8 cellular contexts compared by ENCODE assay signal in genomic region chr16:70287304-70287971, GRCh38. TPM values are rescaled to one million over a fixed set of nuclear protein-coding genes. Genes with fewer than 3 reads are reported as not detected.
DNase-seq lines count a peak whose midpoint lies in the region; ATAC-seq, FAIRE-seq and TF ChIP-seq lines count a peak whose summit lies in the region.
"Not testable (repeated sequence)": the region's sequence is repeated elsewhere in the genome, so short reads cannot be mapped to it uniquely, and the experiment has no call there.

No MANE protein-coding gene starts in this region.

- peaks cover 34 to 44% (median 41%) of the 10 kb centered on the region in 3 experiments for H3K36me3 Mint-ChIP-seq in H9 (ENCODE audit: insufficient read depth in 1 of 3, low read depth in 3 of 3)
- peaks cover 35% of the 10 kb centered on the region for H3K36me3 Mint-ChIP-seq in activated B cell treated with CpG ODN at 0.5 μM for 24 hours (ENCODE audit: low read depth)
- not testable (repeated sequence) for H3K36me3 Mint-ChIP-seq in astrocyte (ENCODE audit: low read depth, unreplicated experiment)

- WGBS in H9 (ENCODE audit: extremely low coverage, insufficient read length, low lambda C conversion rate) = no CpG with 5 or more reads among the region's 17 CpGs
- WGBS in esophagus muscularis mucosa = 90% methylated on average over 17 of the region's 17 CpGs
- 97% methylated on average over 17 of the region's 17 CpGs for WGBS in mesenchymal stem cell

- H3K79me2 ChIP-seq in H9 (ENCODE audit: insufficient read depth, low read length) = peaks cover 23% of the 10 kb centered on the region; the same call in 1 of the 2 replicates
- H3K79me2 ChIP-seq in astrocyte (ENCODE audit: insufficient read depth, low read length) = peaks cover 61% of the 10 kb centered on the region

- H3K23ac ChIP-seq in H9 (ENCODE audit: insufficient read length, low read depth, low read length); mesenchymal stem cell (ENCODE audit: low read length in 2 of 2): not testable (repeated sequence)

- POLR2A ChIA-PET in BJ (lab: Charles Lee) = not testable (repeated sequence)
- POLR2A ChIA-PET in activated B cell treated with CpG ODN at 0.5 μM for 24 hours (lab: Charles Lee) = interaction anchor here (0.7 to 3.6 kb wide), 8 partner anchors 9 to 1440 kb away, joined by 3 to 74 read pairs (median 14); partner anchors contain the start of genes COG4, DDX19A, DDX19B and EXOSC6

- H3K9me3 Mint-ChIP-seq in H9; activated B cell treated with CpG ODN at 0.5 μM for 24 hours; astrocyte (ENCODE audit: unreplicated experiment): not testable (repeated sequence)

- not testable (repeated sequence) for H3K9me3 ChIP-seq in H9 (ENCODE audit: control insufficient read depth, low read depth, low read length); astrocyte (ENCODE audit: insufficient read depth, low read depth, low read length); esophagus muscularis mucosa; mesenchymal stem cell (ENCODE audit: control insufficient read depth, low read length)

- not testable (repeated sequence) for TF ChIP-seq CTCF in BJ (IDR thresholded peaks at IDR 0.05; ENCODE audit: insufficient read depth, low read depth, low read length); H9 (conservative IDR thresholded peaks at IDR 0.05); activated B cell treated with CpG ODN at 0.5 μM for 24 hours (IDR thresholded peaks at IDR 0.05); astrocyte (IDR thresholded peaks at IDR 0.05; ENCODE audit: insufficient read depth, low read depth, low read length); esophagus muscularis mucosa (IDR thresholded peaks at IDR 0.05)

- H3K27ac Mint-ChIP-seq in H9 (peak overlapping the region; percentile 32 to 95 (median 90); a peak in 3 of 7 replicates), activated B cell treated with CpG ODN at 0.5 μM for 24 hours (peak overlapping the region; percentile 96), astrocyte (ENCODE audit: unreplicated experiment) (peak overlapping the region; percentile 100)

- not testable (repeated sequence) for H2BK12ac ChIP-seq in H9 (ENCODE audit: insufficient read length, low read depth, low read length); mesenchymal stem cell (ENCODE audit: low read length in 2 of 2)

- H3K4me3 ChIP-seq in BJ (ENCODE audit: low read depth, low read length) (peak overlapping the region; percentile 81), esophagus muscularis mucosa (peak overlapping the region; percentile 79 to 95 (median 84)), mesenchymal stem cell (ENCODE audit: insufficient read depth in 1 of 2, low read depth in 1 of 2, low read length in 2 of 2) (peak overlapping the region in 1 of 2 experiments; percentile 94), skeletal muscle cell (ENCODE audit: low read depth, low read length) (peak overlapping the region; percentile 69)
- not testable (repeated sequence) for H3K4me3 ChIP-seq in astrocyte (ENCODE audit: insufficient read depth, low read depth, low read length)

- H4K8ac ChIP-seq in H9 (replicated peaks; ENCODE audit: insufficient read length, low read depth, low read length); mesenchymal stem cell (ENCODE audit: low read length): not testable (repeated sequence)

- H3K79me1 ChIP-seq in H9 (ENCODE audit: insufficient read depth, low read depth, low read length, poor library complexity, severe bottlenecking) (peaks cover 10% of the 10 kb centered on the region), mesenchymal stem cell (replicated peaks; ENCODE audit: low read length, poor library complexity, severe bottlenecking) (peaks cover 13% of the 10 kb centered on the region)

- not testable (repeated sequence) for H3K4me1 ChIP-seq in H9 (ENCODE audit: insufficient read depth, low read length); astrocyte (ENCODE audit: insufficient read depth, low read length); mesenchymal stem cell (ENCODE audit: control insufficient read depth, insufficient read depth, low read depth, low read length)
- peaks cover 13 to 34% (median 30%) of the 10 kb centered on the region in 4 donors for H3K4me1 ChIP-seq in esophagus muscularis mucosa

- H3K4me2 ChIP-seq in H9 (ENCODE audit: insufficient read depth, insufficient read length, low read length) (peak overlapping the region; percentile 74), astrocyte (ENCODE audit: low read length) (peak overlapping the region; percentile 82)
- not testable (repeated sequence) for H3K4me2 ChIP-seq in mesenchymal stem cell (ENCODE audit: low read length, poor library complexity, severe bottlenecking)

- H3T11ph ChIP-seq in H9 (ENCODE audit: low read length) = not testable (repeated sequence)

- not testable (repeated sequence) for H2BK15ac ChIP-seq in H9 (ENCODE audit: low read depth, low read length); mesenchymal stem cell (ENCODE audit: low read depth, poor library complexity, severe bottlenecking)

- peak overlapping the region; percentile 94 to 95 for H3K4me3 Mint-ChIP-seq in H9
- peak overlapping the region; percentile 98 for H3K4me3 Mint-ChIP-seq in activated B cell treated with CpG ODN at 0.5 μM for 24 hours
- peak overlapping the region; percentile 98 for H3K4me3 Mint-ChIP-seq in astrocyte (ENCODE audit: unreplicated experiment)

- not testable (repeated sequence) for H3K23me2 ChIP-seq in H9 (ENCODE audit: insufficient read length, low read depth, low read length, poor library complexity, severe bottlenecking)

- intact Hi-C loops in activated B cell treated with CpG ODN at 0.5 μM for 24 hours (cut with micrococcal nuclease) = loop anchor here (5.0 kb wide), 1 partner anchor 720 kb away; the partner anchor contains the start of gene NFAT5
- intact Hi-C loops in esophagus muscularis mucosa (cut with DNase I) = not testable (repeated sequence)

- peaks cover 11% of the 10 kb centered on the region for H3K36me3 ChIP-seq in BJ (ENCODE audit: control insufficient read depth, insufficient read depth, low read length)
- peaks cover 10% of the 10 kb centered on the region for H3K36me3 ChIP-seq in astrocyte (ENCODE audit: insufficient read depth, low read length)
- peaks cover 10 to 33% (median 27%) of the 10 kb centered on the region in 4 donors for H3K36me3 ChIP-seq in esophagus muscularis mucosa
- peaks cover 23 to 28% of the 10 kb centered on the region in 2 experiments for H3K36me3 ChIP-seq in mesenchymal stem cell (ENCODE audit: control insufficient read depth in 1 of 2, insufficient read depth in 2 of 2, low read depth in 1 of 2, low read length in 2 of 2)

- not testable (repeated sequence) for H3K18ac ChIP-seq in H9 (ENCODE audit: insufficient read length, low read depth, low read length); mesenchymal stem cell (ENCODE audit: low read depth in 1 of 2, low read length in 2 of 2)

- H2BK5ac ChIP-seq in H9 (ENCODE audit: insufficient read length, low read length); mesenchymal stem cell (ENCODE audit: low read depth, low read length, poor library complexity, severe bottlenecking): not testable (repeated sequence)

- not testable (repeated sequence) for H2BK120ac ChIP-seq in H9 (ENCODE audit: low read depth, low read length, poor library complexity, severe bottlenecking); mesenchymal stem cell (ENCODE audit: low read depth, low read length)

- not testable (repeated sequence) for H2BK20ac ChIP-seq in H9 (ENCODE audit: low read depth, low read length, poor library complexity, severe bottlenecking)

- TF ChIP-seq EP300 in esophagus muscularis mucosa (IDR thresholded peaks at IDR 0.05) = not testable (repeated sequence)

- FAIRE-seq in astrocyte (lab: Jason Lieb, UNC) = not testable (repeated sequence)

- not testable (repeated sequence) for H2AFZ ChIP-seq in H9 (ENCODE audit: low read length); astrocyte (ENCODE audit: low read depth, low read length); mesenchymal stem cell (ENCODE audit: low read depth, low read length)

- H4K5ac ChIP-seq in H9 (ENCODE audit: insufficient read length, low read depth, low read length) = not testable (repeated sequence)

- H3K27me3 ChIP-seq in BJ (ENCODE audit: control insufficient read depth, insufficient read depth, low read length); H9 (ENCODE audit: insufficient read depth, low read length); astrocyte (ENCODE audit: insufficient read depth, low read length); esophagus muscularis mucosa; mesenchymal stem cell (ENCODE audit: control insufficient read depth in 1 of 2, insufficient read depth in 1 of 2, low read length in 2 of 2): not testable (repeated sequence)

- not testable (repeated sequence) for H4K91ac ChIP-seq in H9 (ENCODE audit: insufficient read length, low read depth, low read length); mesenchymal stem cell (ENCODE audit: low read length)

- not testable (repeated sequence) for H2AK5ac ChIP-seq in H9 (ENCODE audit: insufficient read length, low read length); mesenchymal stem cell (ENCODE audit: low read length, severe bottlenecking)

- DNase-seq in BJ (ENCODE audit: low read depth); H9; activated B cell treated with CpG ODN at 0.5 μM for 24 hours; astrocyte (ENCODE audit: low read depth); esophagus muscularis mucosa (ENCODE audit: extremely low spot score); mesenchymal stem cell; skeletal muscle cell (ENCODE audit: low read depth): not testable (repeated sequence)
- peak; percentile 35 for DNase-seq in NOMO-1 treated with DMSO at 0.1 percent for 48 hours (lab: John Stamatoyannopoulos, UW; ENCODE audit: unreplicated experiment)

- H3K27ac ChIP-seq in H9 (ENCODE audit: insufficient read length, low read depth, low read length); astrocyte (ENCODE audit: low read depth, low read length); mesenchymal stem cell (ENCODE audit: low read length, poor library complexity, severe bottlenecking): not testable (repeated sequence)
- peak overlapping the region; percentile 93 to 99 (median 96) for H3K27ac ChIP-seq in esophagus muscularis mucosa (replicated peaks in 1 of 4)

- not testable (repeated sequence) for H3K56ac ChIP-seq in H9 (ENCODE audit: insufficient read length, low read depth, low read length)

- not testable (repeated sequence) for TF ChIP-seq POLR2A in esophagus muscularis mucosa (IDR thresholded peaks at IDR 0.05; ENCODE audit: low read depth)

- ATAC-seq in activated B cell treated with CpG ODN at 0.5 μM for 24 hours (ENCODE audit: low read depth) = not testable (repeated sequence)

- not testable (repeated sequence) for H4K20me1 ChIP-seq in H9 (ENCODE audit: control insufficient read depth, insufficient read depth, insufficient read length)
- peaks cover 36% of the 10 kb centered on the region for H4K20me1 ChIP-seq in astrocyte (ENCODE audit: insufficient read depth, low read length)

- H3K27me3 Mint-ChIP-seq in H9 (ENCODE audit: low read depth); activated B cell treated with CpG ODN at 0.5 μM for 24 hours; astrocyte (ENCODE audit: low read depth, unreplicated experiment): not testable (repeated sequence)

- H3K9ac ChIP-seq in H9 (ENCODE audit: extremely low read depth, insufficient read length, low read length) = not testable (repeated sequence)
- peak overlapping the region; percentile 96 for H3K9ac ChIP-seq in astrocyte (ENCODE audit: low read length)
- peak overlapping the region; percentile 99 for H3K9ac ChIP-seq in mesenchymal stem cell (ENCODE audit: low read length)

- H3K4me1 Mint-ChIP-seq in H9; astrocyte (ENCODE audit: low read depth, unreplicated experiment): not testable (repeated sequence)
- peaks cover 16% of the 10 kb centered on the region for H3K4me1 Mint-ChIP-seq in activated B cell treated with CpG ODN at 0.5 μM for 24 hours

- H3K14ac ChIP-seq in H9 (ENCODE audit: insufficient read depth, low read length) = not testable (repeated sequence)
- peak overlapping the region in 1 of 2 experiments; percentile 7 for H3K14ac ChIP-seq in mesenchymal stem cell (ENCODE audit: low read length in 2 of 2)

- CTCF ChIA-PET in BJ (lab: Yijun Ruan, JAX) = interaction anchor here (0.6 to 1.2 kb wide), 3 partner anchors 10 to 28 kb away, joined by 3 read pairs; no protein-coding TSS in a partner anchor
- CTCF ChIA-PET in activated B cell treated with CpG ODN at 0.5 μM for 24 hours (lab: Charles Lee) = not testable (repeated sequence)

- not testable (repeated sequence) for H3K4ac ChIP-seq in H9 (ENCODE audit: low read depth, low read length)
- peak overlapping the region in 1 of 2 experiments; percentile 75 for H3K4ac ChIP-seq in mesenchymal stem cell (ENCODE audit: low read depth in 1 of 2, low read length in 2 of 2)

RNA-seq across cellular contexts. Expression of gene AARS1, which starts 1.9 kb away (rescaled TPM):
- polyA plus RNA-seq in BJ (2011; rRNA removed) = 178 and 234 TPM in 2 replicates
- polyA minus RNA-seq in BJ (2011; rRNA and poly(A)+ RNA removed) = 186 and 255 TPM in 2 replicates
- total RNA-seq in H9 (2021) (164 and 168 TPM in 2 replicates), activated B cell treated with CpG ODN at 0.5 μM for 24 hours (152 and 154 TPM in 2 replicates), astrocyte (157 and 167 TPM in 2 replicates), esophagus muscularis mucosa (100 to 1,000 TPM in 1 of 4 donors, 10 to 100 TPM in 3; 67.1 to 101 (median 87.2) TPM)
- 59.5 TPM for polyA plus RNA-seq in mesenchymal stem cell (2013, experiment 1 of 2)
- polyA plus RNA-seq in mesenchymal stem cell (2013, experiment 2 of 2) = 57.0 TPM

RNA-seq across cellular contexts. Expression of gene DDX19B, which starts 11.5 kb away (rescaled TPM):
- polyA plus RNA-seq in BJ (2011; rRNA removed) = 33.6 and 55.9 TPM in 2 replicates
- 10.7 and 14.6 TPM in 2 replicates for polyA minus RNA-seq in BJ (2011; rRNA and poly(A)+ RNA removed)
- total RNA-seq in H9 (2021) (46.7 and 47.3 TPM in 2 replicates), activated B cell treated with CpG ODN at 0.5 μM for 24 hours (33.7 and 42.2 TPM in 2 replicates), astrocyte (25.3 and 25.7 TPM in 2 replicates), esophagus muscularis mucosa (10 to 100 TPM; 36.1 to 48.7 (median 41.1) TPM)
- 39.0 TPM for polyA plus RNA-seq in mesenchymal stem cell (2013, experiment 1 of 2)
- polyA plus RNA-seq in mesenchymal stem cell (2013, experiment 2 of 2) = 38.4 TPM

RNA-seq across cellular contexts. Expression of gene EXOSC6, which starts 35.7 kb away (rescaled TPM):
- polyA plus RNA-seq in BJ (2011; rRNA removed) = 10.6 and 14.9 TPM in 2 replicates
- 12.9 and 16.2 TPM in 2 replicates for polyA minus RNA-seq in BJ (2011; rRNA and poly(A)+ RNA removed)
- total RNA-seq in H9 (2021) (39.2 and 41.6 TPM in 2 replicates), activated B cell treated with CpG ODN at 0.5 μM for 24 hours (30.5 and 32.0 TPM in 2 replicates), astrocyte (49.2 and 49.5 TPM in 2 replicates), esophagus muscularis mucosa (10 to 100 TPM; 17.0 to 38.0 (median 30.6) TPM)
- 13.9 TPM for polyA plus RNA-seq in mesenchymal stem cell (2013, experiment 1 of 2)
- 13.5 TPM for polyA plus RNA-seq in mesenchymal stem cell (2013, experiment 2 of 2)

RNA-seq across cellular contexts. Expression of gene DDX19A, which starts 59.3 kb away (rescaled TPM):
- polyA plus RNA-seq in BJ (2011; rRNA removed) = 39.5 and 42.9 TPM in 2 replicates
- 28.5 and 45.4 TPM in 2 replicates for polyA minus RNA-seq in BJ (2011; rRNA and poly(A)+ RNA removed)
- total RNA-seq in H9 (2021) (57.1 and 59.4 TPM in 2 replicates), activated B cell treated with CpG ODN at 0.5 μM for 24 hours (38.2 and 45.4 TPM in 2 replicates), astrocyte (40.0 and 41.2 TPM in 2 replicates), esophagus muscularis mucosa (10 to 100 TPM; 44.0 to 54.0 (median 52.8) TPM)
- 30.5 TPM for polyA plus RNA-seq in mesenchymal stem cell (2013, experiment 1 of 2)
- 31.1 TPM for polyA plus RNA-seq in mesenchymal stem cell (2013, experiment 2 of 2)
